In genomic region chr2:203548887-203549286, GRCh38 we compare ENCODE assay signal across 21 cellular contexts.
"Had no signal": no experiment of that assay in that cellular context is flagged by ENCODE, and none has a peak within 500 bp of the region (broad histone marks: within the 10 kb centered on the region; RNA-seq: fewer than 3 reads in every experiment).

No MANE protein-coding gene starts in this region.

- H3K36me3 ChIP-seq: heart right ventricle, lower lobe of right lung, spleen, tibial nerve, uterus had no signal

- DNase-seq: heart right ventricle; islet precursor cell; lower lobe of right lung; mammary epithelial cell; mesenchymal stem cell; natural killer cell; psoas muscle; spleen; stimulated activated CD4-positive, alpha-beta T cell treated with anti-CD3 and anti-CD28 coated beads, Interleukin-2, amount 100 ng/mL, for 48 hours; stimulated activated CD4-positive, alpha-beta T cell treated with anti-CD3 and anti-CD28 coated beads, Interleukin-4, amount 100 ng/mL, for 4 hours; stimulated activated CD8-positive, alpha-beta memory T cell treated with anti-CD3 and anti-CD28 coated beads, Interleukin-4, amount 100 ng/mL, for 48 hours; stimulated activated naive CD4-positive, alpha-beta T cell treated with Interleukin-2 at 50 U/mL for 16 hours; stimulated activated naive CD8-positive, alpha-beta T cell treated with anti-CD3 and anti-CD28 coated beads, Interleukin-15, amount 100 ng/mL, for 72 hours; substantia nigra; uterus had no signal

- H3K27ac ChIP-seq: heart right ventricle, hepatocyte, lower lobe of right lung, parathyroid adenoma, psoas muscle, spleen, tibial nerve, uterus had no signal

- H3K4me3 ChIP-seq: heart right ventricle, hepatocyte, lower lobe of right lung, psoas muscle, skin epidermis, spleen, tibial nerve, uterus had no signal

- H2AFZ ChIP-seq: hepatocyte, parathyroid adenoma had no signal

- ATAC-seq: heart right ventricle; lower lobe of right lung; natural killer cell; psoas muscle; sciatic nerve; stimulated activated memory B cell treated with anti-CD40 and anti-IgM and Interleukin-4, amounts not matched to agents 10 μg/mL and 1 μg/mL and 100 μg/mL, for 72 hours; stimulated activated naive CD8-positive, alpha-beta T cell treated with anti-CD3 and anti-CD28 coated beads, Interleukin-15, amount 100 ng/mL, for 72 hours had no signal

- H3K4me2 ChIP-seq: hepatocyte had no signal

- H3K9ac ChIP-seq: parathyroid adenoma had no signal

- H3K9me3 ChIP-seq: heart right ventricle, lower lobe of right lung, psoas muscle, spleen, tibial nerve, uterus had no signal

- H3K79me2 ChIP-seq: hepatocyte, parathyroid adenoma had no signal

- H3K27me3 ChIP-seq: heart right ventricle, hepatocyte, tibial nerve, uterus had no signal

- H3K4me1 ChIP-seq: lower lobe of right lung, parathyroid adenoma, psoas muscle, spleen, tibial nerve had no signal
